Comparison of ENCODE assay signal across 12 cellular contexts in genomic region chr22:26549902-26550497, GRCh38. TPM values are rescaled to one million over a fixed set of nuclear protein-coding genes. Genes with fewer than 3 reads are reported as not detected.
A peak's percentile ranks its signal among the peaks of the same experiment; 100 is the strongest.
DNase-seq lines count a peak whose midpoint lies in the region; ATAC-seq, FAIRE-seq and TF ChIP-seq lines count a peak whose summit lies in the region.
"Had no signal": no experiment of that assay in that cellular context is flagged by ENCODE, and none has a peak within 500 bp of the region (broad histone marks: within the 10 kb centered on the region; RNA-seq: fewer than 3 reads in every experiment).

No MANE protein-coding gene starts in this region.

- DNase-seq in activated CD4-positive, alpha-beta T cell treated with anti-CD3 and anti-CD28 coated beads, Interleukin-2, amount 10 ng/mL, durations not matched to agents 24 days and 14 days, result no peak
- DNase-seq in activated CD4-positive, alpha-beta T cell treated with anti-CD3 and anti-CD28 coated beads for 1 hour, result no peak
- no peak for DNase-seq in H1 (ENCODE audit: low read depth in 1 of 2, low spot score in 2 of 2)
- DNase-seq in lung (ENCODE audit: low spot score), result no peak
- no peak for DNase-seq in upper lobe of left lung
- no peak for DNase-seq in HuH-7 (ENCODE audit: low spot score)
- no peak for DNase-seq in naive thymus-derived CD4-positive, alpha-beta T cell
- DNase-seq: activated CD4-positive, CD25-positive, alpha-beta regulatory T cell; activated CD8-positive, alpha-beta memory T cell treated with anti-CD3 and anti-CD28 coated beads, Interleukin-2, amount 50 U/mL, for 48 hours; MM.1S; NCI-H2107 had no signal

- POLR2A ChIA-PET in H1 (lab: Charles Lee; ENCODE audit: partially characterized antibody), result interaction anchor here (0.6 to 1.8 kb wide), 5 partner anchors 10 to 58 kb away, joined by 3 to 8 read pairs (median 3); no protein-coding TSS in a partner anchor
- POLR2A ChIA-PET in naive thymus-derived CD4-positive, alpha-beta T cell (lab: Charles Lee), result no interaction called here

- H3K79me1 ChIP-seq in H1 (ENCODE audit: low read depth, low read length), result peaks cover 14% of the 10 kb centered on the region

- H3K23me2 ChIP-seq in H1 (ENCODE audit: low read depth, low read length), result peaks cover 1% of the 10 kb centered on the region; the same call in 1 of the 2 replicates

- H3K27me3 Mint-ChIP-seq in activated CD4-positive, alpha-beta T cell treated with anti-CD3 and anti-CD28 coated beads, Interleukin-2, amount 10 ng/mL, durations not matched to agents 24 days and 14 days, result no peaks in the 10 kb centered on the region
- H3K27me3 Mint-ChIP-seq in naive thymus-derived CD4-positive, alpha-beta T cell, result no peaks in the 10 kb centered on the region

- no peak overlapping the region for H3K14ac ChIP-seq in H1 (ENCODE audit: insufficient read length)

- H4K91ac ChIP-seq in H1 (replicated peaks; ENCODE audit: insufficient read length, low read length), result no peak overlapping the region

- TF ChIP-seq EP300 in H1 (IDR thresholded peaks at IDR 0.05; ENCODE audit: borderline replicate concordance in 1 of 2, low read depth in 2 of 2, low read length in 2 of 2) (no peak), upper lobe of left lung (IDR thresholded peaks at IDR 0.05) (no peak)

- TF ChIP-seq POLR2A in H1 (IDR thresholded peaks at IDR 0.05; ENCODE audit: control extremely low read depth in 1 of 2, low read depth in 2 of 2, low read length in 2 of 2) (no peak), upper lobe of left lung (IDR thresholded peaks at IDR 0.05) (no peak)

- no peak overlapping the region for H3K23ac ChIP-seq in H1 (ENCODE audit: insufficient read length)

- FAIRE-seq in H1 (lab: Jason Lieb, UNC), result no peak

- H3K27ac ChIP-seq in H1 (ENCODE audit: low read depth, low read length) (peak overlapping the region; percentile 13; the same call in 1 of the 2 replicates), lung (ENCODE audit: low read depth in 1 of 2, low read length in 1 of 2) (peak overlapping the region; percentile 48 to 72), upper lobe of left lung (peak overlapping the region; percentile 32 to 67 (median 50))
- H3K27ac ChIP-seq in naive thymus-derived CD4-positive, alpha-beta T cell (ENCODE audit: low read depth, low read length), result no peak overlapping the region

- no peak overlapping the region for H3K4me2 ChIP-seq in H1 (ENCODE audit: insufficient read depth in 1 of 2, low read depth in 2 of 2, low read length in 2 of 2)

- no peak overlapping the region for H2BK15ac ChIP-seq in H1 (ENCODE audit: low read length)

- 0 out of 2 replicates have a peak overlapping the region, but pooled peaks have one; percentile 66 for H2BK20ac ChIP-seq in H1 (ENCODE audit: low read length)

- peaks cover 29% of the 10 kb centered on the region for H3K36me3 Mint-ChIP-seq in activated CD4-positive, alpha-beta T cell treated with anti-CD3 and anti-CD28 coated beads, Interleukin-2, amount 10 ng/mL, durations not matched to agents 24 days and 14 days (ENCODE audit: low read depth)
- peaks cover 0 to 14% (median 7%) of the 10 kb centered on the region in 5 donors for H3K36me3 Mint-ChIP-seq in naive thymus-derived CD4-positive, alpha-beta T cell

- H3K4ac ChIP-seq in H1 (replicated peaks; ENCODE audit: insufficient read length, low read depth, low read length), result no peak overlapping the region

- CTCF ChIA-PET in H1 (lab: Charles Lee; ENCODE audit: partially characterized antibody), result interaction anchor here (1.1 to 1.4 kb wide), 4 partner anchors 14 to 123 kb away, joined by 3 to 6 read pairs (median 3); no protein-coding TSS in a partner anchor
- CTCF ChIA-PET in naive thymus-derived CD4-positive, alpha-beta T cell (lab: Charles Lee), result no interaction called here

- WGBS in H1 (ENCODE audit: extremely low coverage in 1 of 2, insufficient coverage in 1 of 2, insufficient read length in 1 of 2, insufficient replicate concordance in 2 of 2, low coverage in 1 of 2, low lambda C conversion rate in 2 of 2, missing lambda C conversion rate in 1 of 2), 2 experiments, result 62% methylated on average over 1 of the region's 4 CpGs; no CpG with 5 or more reads in 1 of the 2 experiments
- WGBS in lung, 2 donors, result 91 to 98% methylated on average over 4 of the region's 4 CpGs
- WGBS in upper lobe of left lung, 2 donors, result 88 to 92% methylated on average over 4 of the region's 4 CpGs

- peak overlapping the region; percentile 9 for H3K27ac Mint-ChIP-seq in activated CD4-positive, alpha-beta T cell treated with anti-CD3 and anti-CD28 coated beads, Interleukin-2, amount 10 ng/mL, durations not matched to agents 24 days and 14 days
- peak overlapping the region in 1 of 9 donors; percentile 11 for H3K27ac Mint-ChIP-seq in naive thymus-derived CD4-positive, alpha-beta T cell

- no peak overlapping the region for H3K4me3 Mint-ChIP-seq in activated CD4-positive, alpha-beta T cell treated with anti-CD3 and anti-CD28 coated beads, Interleukin-2, amount 10 ng/mL, durations not matched to agents 24 days and 14 days
- H3K4me3 Mint-ChIP-seq in naive thymus-derived CD4-positive, alpha-beta T cell, result no peak overlapping the region

- no peak overlapping the region for H4K8ac ChIP-seq in H1 (ENCODE audit: extremely low read depth, insufficient read depth, low read length)

- no peak for TF ChIP-seq CTCF in H1 (IDR thresholded peaks at IDR 0.05; ENCODE audit: control extremely low read depth in 1 of 3, insufficient read depth in 1 of 3, low read depth in 1 of 3, low read length in 3 of 3)
- no peak for TF ChIP-seq CTCF in lung (IDR thresholded peaks at IDR 0.05; ENCODE audit: control extremely low read depth, extremely low read depth)
- no peak for TF ChIP-seq CTCF in upper lobe of left lung (IDR thresholded peaks at IDR 0.05)

- peaks cover 0 to 3% of the 10 kb centered on the region in 2 experiments for H4K20me1 ChIP-seq in H1 (replicated peaks in 1 of 2; ENCODE audit: control insufficient read depth in 1 of 2, insufficient read depth in 2 of 2, low read length in 2 of 2)

- no peak for TF ChIP-seq RAD21 in H1 (IDR thresholded peaks at IDR 0.05 in 1 of 2, conservative IDR thresholded peaks at IDR 0.05 in 1 of 2; ENCODE audit: low read depth in 2 of 2, low read length in 2 of 2)

- H3K79me2 ChIP-seq in H1 (ENCODE audit: control insufficient read depth in 1 of 2, insufficient read depth in 2 of 2, low read length in 2 of 2), result peaks cover 5 to 85% of the 10 kb centered on the region in 2 experiments; a peak in 3 of 4 replicates

- peak overlapping the region; percentile 10; the same call in 1 of the 2 replicates for H3K18ac ChIP-seq in H1 (ENCODE audit: extremely low read depth, low read length)

- no peak overlapping the region for H2BK12ac ChIP-seq in H1 (ENCODE audit: low read depth, low read length)

- peaks cover 41% of the 10 kb centered on the region for H3K4me1 Mint-ChIP-seq in activated CD4-positive, alpha-beta T cell treated with anti-CD3 and anti-CD28 coated beads, Interleukin-2, amount 10 ng/mL, durations not matched to agents 24 days and 14 days
- H3K4me1 Mint-ChIP-seq in naive thymus-derived CD4-positive, alpha-beta T cell, result peaks cover 8 to 42% (median 15%) of the 10 kb centered on the region in 7 donors

- H3K4me3 ChIP-seq in H1 (ENCODE audit: extremely low read depth in 1 of 4, insufficient read depth in 2 of 4, low read depth in 3 of 4, low read length in 4 of 4) (no peak overlapping the region), lung (no peak overlapping the region), upper lobe of left lung (no peak overlapping the region)
- no peak overlapping the region for H3K4me3 ChIP-seq in naive thymus-derived CD4-positive, alpha-beta T cell (ENCODE audit: low read length)

- H3K27me3 ChIP-seq in H1 (replicated peaks in 1 of 4; ENCODE audit: control insufficient read depth in 3 of 4, extremely low read depth in 1 of 4, insufficient read depth in 3 of 4, low read length in 3 of 4) (no peaks in the 10 kb centered on the region), lung (ENCODE audit: control insufficient read depth, insufficient read depth) (no peaks in the 10 kb centered on the region), upper lobe of left lung (no peaks in the 10 kb centered on the region)
- no peaks in the 10 kb centered on the region for H3K27me3 ChIP-seq in naive thymus-derived CD4-positive, alpha-beta T cell (ENCODE audit: control insufficient read depth in 2 of 2, insufficient read depth in 2 of 2, low read length in 2 of 2)

- no peak overlapping the region for H2BK120ac ChIP-seq in H1 (replicated peaks; ENCODE audit: low read depth, low read length)

- intact Hi-C loops in activated CD4-positive, alpha-beta T cell treated with anti-CD3 and anti-CD28 coated beads, Interleukin-2, amount 10 ng/mL, durations not matched to agents 24 days and 14 days (cut with micrococcal nuclease), result no loop called here
- intact Hi-C loops in naive thymus-derived CD4-positive, alpha-beta T cell (cut with micrococcal nuclease), result no loop called here

- H3K36me3 ChIP-seq in H1 (ENCODE audit: control insufficient read depth in 2 of 4, insufficient read depth in 4 of 4, low read length in 3 of 4) (peaks cover 0 to 6% (median 0%) of the 10 kb centered on the region in 4 experiments; a peak in 1 of 8 replicates), lung (ENCODE audit: control insufficient read depth in 2 of 2, insufficient read depth in 2 of 2, low read length in 2 of 2) (peaks cover 0 to 4% of the 10 kb centered on the region in 2 donors), upper lobe of left lung (peaks cover 0 to 1% (median 0%) of the 10 kb centered on the region in 4 donors)
- H3K36me3 ChIP-seq in naive thymus-derived CD4-positive, alpha-beta T cell (ENCODE audit: control insufficient read depth in 2 of 3, insufficient read depth in 3 of 3, low read length in 3 of 3), result no peaks in the 10 kb centered on the region

- ATAC-seq in lung (ENCODE audit: insufficient read depth, low FRiP score) (no peak), upper lobe of left lung (ENCODE audit: low FRiP score in 2 of 2) (no peak), GM21528 (IDR thresholded peaks at IDR 0.05; ENCODE audit: low FRiP score, unreplicated experiment) (no peak)
- no peak for ATAC-seq in naive thymus-derived CD4-positive, alpha-beta T cell

- no peaks in the 10 kb centered on the region for H3K9me3 Mint-ChIP-seq in activated CD4-positive, alpha-beta T cell treated with anti-CD3 and anti-CD28 coated beads, Interleukin-2, amount 10 ng/mL, durations not matched to agents 24 days and 14 days
- peaks cover 0 to 5% (median 0%) of the 10 kb centered on the region in 11 donors for H3K9me3 Mint-ChIP-seq in naive thymus-derived CD4-positive, alpha-beta T cell

- H4K5ac ChIP-seq in H1 (ENCODE audit: insufficient read length, low read depth, low read length), result no peak overlapping the region

- H2AK5ac ChIP-seq in H1 (ENCODE audit: low read depth, low read length), result no peak overlapping the region; the same call in 1 of the 2 replicates

- H3K9me3 ChIP-seq in H1 (ENCODE audit: insufficient read depth in 2 of 2, low read depth in 1 of 2, low read length in 1 of 2) (no peaks in the 10 kb centered on the region), lung (ENCODE audit: control insufficient read depth in 2 of 2, insufficient read depth in 1 of 2, low read length in 1 of 2) (no peaks in the 10 kb centered on the region), upper lobe of left lung (no peaks in the 10 kb centered on the region)
- no peaks in the 10 kb centered on the region for H3K9me3 ChIP-seq in naive thymus-derived CD4-positive, alpha-beta T cell (ENCODE audit: control insufficient read depth in 2 of 3, low read length in 3 of 3)

- H3K9ac ChIP-seq in H1 (replicated peaks in 1 of 4; ENCODE audit: extremely low read depth in 1 of 4, low read depth in 3 of 4, low read length in 3 of 4), result no peak overlapping the region

- no peak overlapping the region for H2AFZ ChIP-seq in H1 (ENCODE audit: low read length)

- H2BK5ac ChIP-seq in H1 (ENCODE audit: low read depth, low read length), result peak overlapping the region; percentile 26

- peaks cover 8 to 30% (median 17%) of the 10 kb centered on the region in 4 experiments; a peak in 6 of 7 replicates for H3K4me1 ChIP-seq in H1 (replicated peaks in 1 of 4; ENCODE audit: control insufficient read depth in 3 of 4, insufficient read depth in 4 of 4, low read length in 3 of 4)
- H3K4me1 ChIP-seq in lung (ENCODE audit: control insufficient read depth in 2 of 2, insufficient read depth in 2 of 2, low read length in 2 of 2), result peaks cover 9 to 13% of the 10 kb centered on the region in 2 donors
- peaks cover 33 to 68% (median 39%) of the 10 kb centered on the region in 4 donors for H3K4me1 ChIP-seq in upper lobe of left lung
- H3K4me1 ChIP-seq in naive thymus-derived CD4-positive, alpha-beta T cell (ENCODE audit: control insufficient read depth in 2 of 2, insufficient read depth in 2 of 2, low read length in 2 of 2), result peaks cover 0 to 9% of the 10 kb centered on the region in 2 donors

- no peak overlapping the region for H3K56ac ChIP-seq in H1 (replicated peaks; ENCODE audit: insufficient read length, low read depth, low read length)

RNA-seq across cellular contexts. Expression of gene TFIP11, which starts 37.7 kb away (rescaled TPM):
- total RNA-seq in activated CD4-positive, alpha-beta T cell treated with anti-CD3 and anti-CD28 coated beads, Interleukin-2, amount 10 ng/mL, durations not matched to agents 24 days and 14 days, result 51.2 and 56.3 TPM in 2 replicates
- total RNA-seq in H1 (2021; fragmentation: NEBNext Ultra II Directional; extraction: Animal tissue kit (Norgen Biotek cat#: 25700)), result 23.9 and 28.3 TPM in 2 replicates
- 18.1 and 18.4 TPM in 2 replicates for polyA plus RNA-seq in H1 (2011; rRNA removed)
- 23.4 TPM for polyA plus RNA-seq in H1 (2011; cell fraction: cytosol; rRNA removed)
- polyA plus RNA-seq in H1 (2011; cell fraction: nucleus; rRNA removed), result 26.2 TPM
- polyA plus RNA-seq in H1 (2012, experiment 1 of 2), result 24.2 to 28.8 TPM (median 27.7 TPM) in 4 replicates
- polyA plus RNA-seq in H1 (2012, experiment 2 of 2), result 10.5 TPM
- polyA plus RNA-seq in H1 (2013, experiment 1 of 2), result 11.5 TPM
- polyA plus RNA-seq in H1 (2013, experiment 2 of 2), result 9.4 TPM
- polyA minus RNA-seq in H1 (2011; rRNA and poly(A)+ RNA removed), result 37.2 and 40.4 TPM in 2 replicates
- 18.1 TPM for polyA minus RNA-seq in H1 (2011; cell fraction: cytosol; rRNA and poly(A)+ RNA removed)
- 27.6 TPM for polyA minus RNA-seq in H1 (2011; cell fraction: nucleus; rRNA and poly(A)+ RNA removed)
- total RNA-seq in lung, result 10 to 100 TPM; 25.5 to 37.2 TPM
- polyA plus RNA-seq in lung, result 10 to 100 TPM; 18.4 to 23.5 TPM
- 10 to 100 TPM; 26.3 to 37.7 (median 32.6) TPM for total RNA-seq in upper lobe of left lung
- total RNA-seq in naive thymus-derived CD4-positive, alpha-beta T cell, result 100 to 1,000 TPM in 1 of 5 experiments, 10 to 100 TPM in 4; 63.6 to 107 (median 72.9) TPM
- 10 to 100 TPM; 25.8 to 45.8 TPM for polyA plus RNA-seq in naive thymus-derived CD4-positive, alpha-beta T cell

RNA-seq across cellular contexts. Expression of gene TPST2, which starts 39.9 kb away (rescaled TPM):
- total RNA-seq in activated CD4-positive, alpha-beta T cell treated with anti-CD3 and anti-CD28 coated beads, Interleukin-2, amount 10 ng/mL, durations not matched to agents 24 days and 14 days, result 30.0 and 33.5 TPM in 2 replicates
- 58.8 and 62.1 TPM in 2 replicates for total RNA-seq in H1 (2021; fragmentation: NEBNext Ultra II Directional; extraction: Animal tissue kit (Norgen Biotek cat#: 25700))
- polyA plus RNA-seq in H1 (2011; rRNA removed) (143 and 162 TPM in 2 replicates), lung (10 to 100 TPM; 32.6 to 72.2 TPM)
- 134 TPM for polyA plus RNA-seq in H1 (2011; cell fraction: cytosol; rRNA removed)
- 139 TPM for polyA plus RNA-seq in H1 (2011; cell fraction: nucleus; rRNA removed)
- polyA plus RNA-seq in H1 (2012, experiment 1 of 2), result 52.5 to 56.1 TPM (median 54.1 TPM) in 4 replicates
- polyA plus RNA-seq in H1 (2012, experiment 2 of 2), result 69.0 TPM
- 93.0 TPM for polyA plus RNA-seq in H1 (2013, experiment 1 of 2)
- 95.7 TPM for polyA plus RNA-seq in H1 (2013, experiment 2 of 2)
- polyA minus RNA-seq in H1 (2011; rRNA and poly(A)+ RNA removed), result 80.0 and 85.9 TPM in 2 replicates
- 59.8 TPM for polyA minus RNA-seq in H1 (2011; cell fraction: cytosol; rRNA and poly(A)+ RNA removed)
- polyA minus RNA-seq in H1 (2011; cell fraction: nucleus; rRNA and poly(A)+ RNA removed), result 63.8 TPM
- total RNA-seq in lung (10 to 100 TPM; 47.6 to 72.3 TPM), upper lobe of left lung (100 to 1,000 TPM in 2 of 6 donors, 10 to 100 TPM in 4; 50.5 to 253 (median 95.8) TPM)
- total RNA-seq in naive thymus-derived CD4-positive, alpha-beta T cell, result 10 to 100 TPM; 16.7 to 44.8 (median 20.6) TPM
- polyA plus RNA-seq in naive thymus-derived CD4-positive, alpha-beta T cell, result 10 to 100 TPM; 14.4 to 30.5 TPM
